Comparison of ENCODE assay signal across 17 cellular contexts in genomic region chr2:1824202-1824905, GRCh38.
DNase-seq lines count a peak whose midpoint lies in the region; ATAC-seq and TF ChIP-seq lines count a peak whose summit lies in the region.
"Had no signal": no experiment of that assay in that cellular context is flagged by ENCODE, and none has a peak within 500 bp of the region (broad histone marks: within the 10 kb centered on the region; RNA-seq: fewer than 3 reads in every experiment).

No MANE protein-coding gene starts in this region.

- 89% methylated on average over 23 of the region's 24 CpGs for WGBS in esophagus muscularis mucosa

- H3K36me3 ChIP-seq in esophagus muscularis mucosa: no peaks in the 10 kb centered on the region

- no peaks in the 10 kb centered on the region for H3K9me3 ChIP-seq in esophagus muscularis mucosa
- H3K9me3 ChIP-seq: mucosa of descending colon had no signal

- TF ChIP-seq EP300 in esophagus muscularis mucosa (IDR thresholded peaks at IDR 0.05): peak; percentile 95

- peak overlapping the region in 1 of 4 donors; percentile 7 for H3K4me3 ChIP-seq in esophagus muscularis mucosa
- H3K4me3 ChIP-seq: mucosa of descending colon had no signal

- H3K27ac ChIP-seq in esophagus muscularis mucosa (replicated peaks in 1 of 4): peak overlapping the region; percentile 75 to 90 (median 82)

- DNase-seq in HT1080 (ENCODE audit: low read depth): peak; percentile 11
- DNase-seq in esophagus muscularis mucosa (ENCODE audit: extremely low spot score): no peak
- peak; percentile 54 for DNase-seq in mucosa of gallbladder (ENCODE audit: low spot score)
- peak; percentile 75 for DNase-seq in superior temporal gyrus (ENCODE audit: extremely low spot score)
- DNase-seq in HK-2 (ENCODE audit: unreplicated experiment): no peak
- DNase-seq in globus pallidus (ENCODE audit: low spot score): no peak
- no peak for DNase-seq in NCI-H1048 (lab: John Stamatoyannopoulos, UW)
- DNase-seq: activated CD4-positive, alpha-beta T cell treated with anti-CD3 and anti-CD28 coated beads, Interleukin-2, amount 10 ng/mL, durations not matched to agents 24 days and 14 days; activated T-cell treated with anti-CD3 and anti-CD28 coated beads, Interleukin-2, amount 50 U/mL, for 48 hours; amniotic stem cell; CD4-positive, CD25-positive, alpha-beta regulatory T cell; HCEC 1CT; KBM-7; mucosa of descending colon; NCI-H524; stimulated activated CD4-positive, alpha-beta T cell treated with anti-CD3 and anti-CD28 coated beads, Interleukin-4, amount 100 ng/mL, for 24 hours had no signal

- no peak for ATAC-seq in HG02798 (IDR thresholded peaks at IDR 0.05; ENCODE audit: poor library complexity, unreplicated experiment)
- ATAC-seq: mucosa of descending colon had no signal

- H3K4me1 ChIP-seq in esophagus muscularis mucosa: peaks cover 3 to 34% (median 28%) of the 10 kb centered on the region in 4 donors

- TF ChIP-seq CTCF in esophagus muscularis mucosa (IDR thresholded peaks at IDR 0.05): no peak

- no peak for TF ChIP-seq POLR2A in esophagus muscularis mucosa (IDR thresholded peaks at IDR 0.05; ENCODE audit: low read depth)

- intact Hi-C loops in esophagus muscularis mucosa (cut with DNase I): loop anchor here (5.0 kb wide), 1 partner anchor 1147 kb away; the partner anchor contains the start of gene TMEM18

- H3K27me3 ChIP-seq in esophagus muscularis mucosa: no peaks in the 10 kb centered on the region

Comparison
In these comparisons a context has a peak if more than half of its experiments do, and no peak if none do; other contexts are left out.
1. DNase-seq: peak in HT1080 (single experiment), mucosa of gallbladder (single experiment) and superior temporal gyrus (single experiment); none in esophagus muscularis mucosa (single experiment), HK-2 (single experiment), globus pallidus (single experiment) and NCI-H1048 (single experiment).